16 cellular contexts compared by ENCODE assay signal in the genomic region with DNA sequence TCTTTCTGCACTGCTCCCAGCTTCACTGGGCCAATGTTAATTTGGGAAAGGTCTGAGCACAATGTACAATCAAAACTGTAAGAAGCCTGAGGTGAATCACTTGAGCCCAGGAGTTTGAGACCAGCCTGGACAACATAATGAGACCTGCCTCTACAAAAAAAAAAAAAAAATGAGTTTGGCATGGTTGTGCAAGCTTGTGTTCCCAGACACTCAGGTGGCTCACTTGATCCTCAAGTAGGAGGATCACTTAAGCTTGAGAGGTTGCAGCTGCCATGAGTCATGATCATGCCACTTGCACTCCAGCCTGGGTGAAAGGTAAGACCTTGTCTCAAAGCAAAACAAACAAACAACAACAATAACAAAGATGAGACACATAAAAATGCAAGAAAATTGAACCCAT.
"Had no signal": no experiment of that assay in that cellular context is flagged by ENCODE, and none has a peak within 500 bp of the region (broad histone marks: within the 10 kb centered on the region; RNA-seq: fewer than 3 reads in every experiment).

No MANE protein-coding gene starts in this region.

- H3K36me3 Mint-ChIP-seq: activated CD4-positive, alpha-beta memory T cell treated with anti-CD3 and anti-CD28 coated beads for 36 hours had no signal

- ATAC-seq: activated T-cell treated with anti-CD3 and anti-CD28 coated beads, Interleukin-2, amount 50 U/mL, for 72 hours; stimulated activated naive CD8-positive, alpha-beta T cell treated with anti-CD3 and anti-CD28 coated beads, Interleukin-15, amount 100 ng/mL, for 72 hours had no signal

- H3K4me1 Mint-ChIP-seq: stimulated activated naive CD8-positive, alpha-beta T cell treated with anti-CD3 and anti-CD28 coated beads, Interleukin-15, amount 100 ng/mL, for 72 hours had no signal

- H3K4me3 Mint-ChIP-seq: activated CD4-positive, alpha-beta memory T cell treated with anti-CD3 and anti-CD28 coated beads for 36 hours; activated naive CD8-positive, alpha-beta T cell treated with anti-CD3 and anti-CD28 coated beads for 36 hours; activated T-cell treated with anti-CD3 and anti-CD28 coated beads, Interleukin-2, amount 50 U/mL, for 72 hours; mesothelial cell of epicardium; neural crest cell; stimulated activated naive CD8-positive, alpha-beta T cell treated with anti-CD3 and anti-CD28 coated beads, Interleukin-15, amount 100 ng/mL, for 72 hours had no signal

- H3K27me3 ChIP-seq: cardiac muscle cell, colonic mucosa, hepatocyte, ovary, testis had no signal

- H3K4me3 ChIP-seq: cardiac muscle cell, colonic mucosa, hepatocyte, ovary, testis had no signal

- H3K4me1 ChIP-seq: colonic mucosa, testis had no signal

- H3K36me3 ChIP-seq: cardiac muscle cell, colonic mucosa, ovary had no signal

- H3K27ac Mint-ChIP-seq: activated CD4-positive, alpha-beta memory T cell treated with anti-CD3 and anti-CD28 coated beads for 36 hours; activated naive CD8-positive, alpha-beta T cell treated with anti-CD3 and anti-CD28 coated beads for 36 hours; activated T-cell treated with anti-CD3 and anti-CD28 coated beads, Interleukin-2, amount 50 U/mL, for 72 hours; mesothelial cell of epicardium; stimulated activated naive CD8-positive, alpha-beta T cell treated with anti-CD3 and anti-CD28 coated beads, Interleukin-15, amount 100 ng/mL, for 72 hours had no signal

- H3K9me3 ChIP-seq: colonic mucosa, ovary, testis had no signal

- DNase-seq: activated CD4-positive, alpha-beta memory T cell treated with anti-CD3 and anti-CD28 coated beads for 36 hours; activated CD4-positive, CD25-positive, alpha-beta regulatory T cell treated with anti-CD3 and anti-CD28 coated beads, Interleukin-2, amount 50 U/mL, for 72 hours; activated gamma-delta T cell treated with Interleukin-2 at 50 U/mL for 16 hours; activated naive CD8-positive, alpha-beta T cell treated with anti-CD3 and anti-CD28 coated beads for 36 hours; activated T-cell treated with anti-CD3 and anti-CD28 coated beads, Interleukin-2, amount 50 U/mL, for 72 hours; aorta; colonic mucosa; kidney; ovary; stimulated activated CD4-positive, alpha-beta T cell treated with anti-CD3 and anti-CD28 coated beads, Interleukin-4, amount 100 ng/mL, for 1 hour; stimulated activated naive CD8-positive, alpha-beta T cell treated with anti-CD3 and anti-CD28 coated beads, Interleukin-15, amount 100 ng/mL, for 72 hours; testis had no signal

- H3K27ac ChIP-seq: cardiac muscle cell, colonic mucosa, hepatocyte, ovary, testis had no signal
